In the genomic region with DNA sequence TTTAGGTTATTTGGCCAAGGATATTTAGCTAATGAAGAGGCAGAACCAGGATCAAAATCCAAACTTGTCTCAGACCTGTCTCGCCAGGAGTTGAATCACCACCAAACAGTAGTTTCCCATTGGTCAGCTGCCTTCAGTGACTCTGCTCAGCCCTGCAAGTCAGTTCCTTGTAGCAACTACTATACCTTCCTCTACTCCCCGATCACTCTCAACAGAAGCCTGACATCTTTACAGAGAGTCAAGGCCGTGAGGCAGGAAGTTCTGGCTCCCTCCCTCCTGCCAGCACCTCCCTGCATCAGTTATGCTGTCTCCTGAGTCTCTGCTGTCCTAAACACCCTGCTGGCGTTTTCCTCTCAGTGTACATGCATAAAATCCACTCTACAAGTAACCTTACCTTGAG, we compare ENCODE assay signal across 28 cellular contexts. TPM values are rescaled to one million over a fixed set of nuclear protein-coding genes. Genes with fewer than 3 reads are reported as not detected.
A peak's percentile ranks its signal among the peaks of the same experiment; 100 is the strongest.
DNase-seq lines count a peak whose midpoint lies in the region; ATAC-seq and TF ChIP-seq lines count a peak whose summit lies in the region.
"Had no signal": no experiment of that assay in that cellular context is flagged by ENCODE, and none has a peak within 500 bp of the region (broad histone marks: within the 10 kb centered on the region; RNA-seq: fewer than 3 reads in every experiment).

No MANE protein-coding gene starts in this region.

- peaks cover 35% of the 10 kb centered on the region for H3K36me3 Mint-ChIP-seq in activated naive CD4-positive, alpha-beta T cell treated with anti-CD3 and anti-CD28 coated beads for 36 hours (ENCODE audit: low read depth)
- H3K36me3 Mint-ChIP-seq in natural killer cell: peaks cover 8% of the 10 kb centered on the region

- H2AK5ac ChIP-seq in neuronal stem cell (ENCODE audit: low read depth, low read length): no peak overlapping the region

- H3K9me3 Mint-ChIP-seq in activated naive CD4-positive, alpha-beta T cell treated with anti-CD3 and anti-CD28 coated beads for 36 hours: no peaks in the 10 kb centered on the region
- H3K9me3 Mint-ChIP-seq in natural killer cell: no peaks in the 10 kb centered on the region
- H3K9me3 Mint-ChIP-seq: endodermal cell, T-cell had no signal

- peaks cover 69% of the 10 kb centered on the region for H3K36me3 ChIP-seq in neutrophil
- peaks cover 28 to 72% of the 10 kb centered on the region in 2 donors for H3K36me3 ChIP-seq in neuronal stem cell (replicated peaks in 1 of 2; ENCODE audit: control insufficient read depth in 2 of 2, insufficient read depth in 2 of 2, low read length in 2 of 2)
- H3K36me3 ChIP-seq: uterus had no signal

- H3K27ac ChIP-seq in neutrophil: peak overlapping the region; percentile 35
- no peak overlapping the region for H3K27ac ChIP-seq in neuronal stem cell (replicated peaks; ENCODE audit: low read length)
- H3K27ac ChIP-seq: BLaER1, right atrium auricular region, SJSA1, testis, uterus had no signal

- no CpG with 5 or more reads among the region's 4 CpGs for WGBS in neuronal stem cell (ENCODE audit: extremely low coverage in 2 of 2, insufficient read length in 2 of 2, insufficient replicate concordance in 1 of 2), 2 donors

- no peak for ATAC-seq in natural killer cell

- H3K27me3 Mint-ChIP-seq in activated naive CD4-positive, alpha-beta T cell treated with anti-CD3 and anti-CD28 coated beads for 36 hours (ENCODE audit: low read depth): no peaks in the 10 kb centered on the region
- no peaks in the 10 kb centered on the region for H3K27me3 Mint-ChIP-seq in natural killer cell (ENCODE audit: low read depth in 2 of 2)
- H3K27me3 Mint-ChIP-seq: T-cell had no signal

- TF ChIP-seq CTCF in epithelial cell of esophagus (IDR thresholded peaks at IDR 0.05; ENCODE audit: insufficient read depth, low read depth, low read length, missing control alignments) (no peak), neutrophil (IDR thresholded peaks at IDR 0.05) (no peak), natural killer cell (IDR thresholded peaks at IDR 0.05) (no peak)

- H3K4me3 ChIP-seq in epithelial cell of esophagus (ENCODE audit: low read length): no peak overlapping the region
- no peak overlapping the region for H3K4me3 ChIP-seq in neutrophil (ENCODE audit: low read depth in 1 of 2, low read length in 1 of 2)
- H3K4me3 ChIP-seq in neuronal stem cell (ENCODE audit: low read length in 2 of 2): peak overlapping the region in 1 of 2 donors; percentile 30
- H3K4me3 ChIP-seq: BLaER1, right atrium auricular region, SJSA1, spleen, testis, uterus had no signal

- H3K4me1 Mint-ChIP-seq in activated naive CD4-positive, alpha-beta T cell treated with anti-CD3 and anti-CD28 coated beads for 36 hours (ENCODE audit: low read depth): no peaks in the 10 kb centered on the region
- H3K4me1 Mint-ChIP-seq in natural killer cell: peaks cover 3 to 4% of the 10 kb centered on the region in 2 donors
- H3K4me1 Mint-ChIP-seq: endodermal cell had no signal

- H3K27me3 ChIP-seq in neutrophil (no peaks in the 10 kb centered on the region), neuronal stem cell (ENCODE audit: control insufficient read depth in 3 of 3, insufficient read depth in 3 of 3, low read depth in 1 of 3, low read length in 3 of 3) (no peaks in the 10 kb centered on the region)
- H3K27me3 ChIP-seq: BLaER1, right atrium auricular region, SJSA1, spleen, testis, uterus had no signal

- no peak overlapping the region for H2BK120ac ChIP-seq in neuronal stem cell (ENCODE audit: low read depth, low read length)

- H2AFZ ChIP-seq in neuronal stem cell (ENCODE audit: low read length): no peak overlapping the region

- intact Hi-C loops in activated naive CD4-positive, alpha-beta T cell treated with anti-CD3 and anti-CD28 coated beads for 36 hours (cut with micrococcal nuclease): no loop called here
- intact Hi-C loops in natural killer cell (cut with micrococcal nuclease): no loop called here

- no peak overlapping the region for H4K91ac ChIP-seq in neuronal stem cell (ENCODE audit: low read depth, low read length, poor library complexity)

- no peak overlapping the region for H3K9ac ChIP-seq in neuronal stem cell (ENCODE audit: low read depth, low read length, poor library complexity)
- H3K9ac ChIP-seq: BLaER1 had no signal

- H3K4me1 ChIP-seq in neutrophil (ENCODE audit: control insufficient read depth in 1 of 2, insufficient read depth in 1 of 2, low read depth in 1 of 2, low read length in 1 of 2): peaks cover 12 to 14% of the 10 kb centered on the region in 2 experiments
- H3K4me1 ChIP-seq in neuronal stem cell (ENCODE audit: control insufficient read depth in 2 of 2, insufficient read depth in 1 of 2, low read depth in 1 of 2, low read length in 2 of 2): no peaks in the 10 kb centered on the region
- H3K4me1 ChIP-seq: BLaER1, SJSA1, uterus had no signal

- no peak overlapping the region for H2BK5ac ChIP-seq in neuronal stem cell (ENCODE audit: low read length)

- H3K27ac Mint-ChIP-seq in activated naive CD4-positive, alpha-beta T cell treated with anti-CD3 and anti-CD28 coated beads for 36 hours: peak overlapping the region; percentile 46
- no peak overlapping the region for H3K27ac Mint-ChIP-seq in natural killer cell
- H3K27ac Mint-ChIP-seq: endodermal cell had no signal

- no peak overlapping the region for H3K23ac ChIP-seq in neuronal stem cell (ENCODE audit: low read depth, low read length, poor library complexity)

- no peaks in the 10 kb centered on the region for H3K79me1 ChIP-seq in neuronal stem cell (ENCODE audit: low read depth, low read length)

- H3K14ac ChIP-seq in neuronal stem cell (ENCODE audit: low read length): no peak overlapping the region

- H3K18ac ChIP-seq in neuronal stem cell (ENCODE audit: low read length): no peak overlapping the region

- no peak overlapping the region for H4K8ac ChIP-seq in neuronal stem cell (ENCODE audit: low read depth, low read length)

- CTCF ChIA-PET in activated naive CD4-positive, alpha-beta T cell treated with anti-CD3 and anti-CD28 coated beads for 36 hours (lab: Charles Lee): interaction anchor here (1.2 kb wide), 1 partner anchor 73 kb away, joined by 3 read pairs; no protein-coding TSS in a partner anchor

- H2BK12ac ChIP-seq in neuronal stem cell (ENCODE audit: low read length): no peak overlapping the region

- no peak overlapping the region for H3K4ac ChIP-seq in neuronal stem cell (ENCODE audit: low read length)

- no peak for DNase-seq in activated naive CD4-positive, alpha-beta T cell treated with anti-CD3 and anti-CD28 coated beads for 36 hours
- no peak for DNase-seq in activated naive CD4-positive, alpha-beta T cell treated with anti-CD3 and anti-CD28 coated beads, Interleukin-2, amount 50 U/mL, for 16 hours
- peak; percentile 33 for DNase-seq in NCI-H226
- DNase-seq in epithelial cell of esophagus (ENCODE audit: low read depth): peak; percentile 88
- no peak for DNase-seq in natural killer cell
- no peak for DNase-seq in GDM1 (lab: John Stamatoyannopoulos, UW)
- no peak for DNase-seq in neuronal stem cell (ENCODE audit: low spot score)
- DNase-seq: activated CD4-positive, alpha-beta T cell treated with anti-CD3 and anti-CD28 coated beads, Interleukin-2, amount 50 U/mL, for 1 hour; activated effector memory CD4-positive, alpha-beta T cell treated with Interleukin-2 at 50 U/mL for 16 hours; Calu3; caudate nucleus; DND-41; endodermal cell; GOT3; mesendoderm; NCI-H1694; NCI-H2171; NCI-H526; spleen; stimulated activated CD4-positive, alpha-beta T cell treated with anti-CD3 and anti-CD28 coated beads, Interleukin-4, amount 100 ng/mL, for 24 hours; stimulated activated naive CD4-positive, alpha-beta T cell; T-cell; testis; uterus had no signal

- H3K9me3 ChIP-seq in neutrophil (no peaks in the 10 kb centered on the region), neuronal stem cell (replicated peaks in 1 of 2; ENCODE audit: control insufficient read depth in 2 of 2, insufficient read depth in 1 of 2, low read depth in 1 of 2, low read length in 2 of 2) (no peaks in the 10 kb centered on the region)
- H3K9me3 ChIP-seq: BLaER1, right atrium auricular region, SJSA1, spleen, testis, uterus had no signal

- no peak overlapping the region for H3K4me2 ChIP-seq in neuronal stem cell (ENCODE audit: insufficient read depth, low read length, poor library complexity, severe bottlenecking)
- H3K4me2 ChIP-seq: BLaER1 had no signal

- H2BK15ac ChIP-seq in neuronal stem cell (ENCODE audit: low read length): no peak overlapping the region

- no peak overlapping the region for H3K4me3 Mint-ChIP-seq in activated naive CD4-positive, alpha-beta T cell treated with anti-CD3 and anti-CD28 coated beads for 36 hours
- H3K4me3 Mint-ChIP-seq in natural killer cell: no peak overlapping the region
- H3K4me3 Mint-ChIP-seq: endodermal cell, T-cell had no signal

RNA-seq across cellular contexts. Expression of a gene that starts 13.2 kb away (rescaled TPM):
- 100 to 1,000 TPM; 167 to 192 TPM for total RNA-seq in activated naive CD4-positive, alpha-beta T cell treated with anti-CD3 and anti-CD28 coated beads for 36 hours
- total RNA-seq in natural killer cell: 100 to 1,000 TPM in 1 of 3 donors, 10 to 100 TPM in 2; 94.2 to 101 (median 99.3) TPM
- 137 TPM for polyA plus RNA-seq in neuronal stem cell (2013, experiment 1 of 2)
- 140 TPM for polyA plus RNA-seq in neuronal stem cell (2013, experiment 2 of 2)

RNA-seq across cellular contexts. Expression of a gene that starts 14.3 kb away (rescaled TPM):
- 10 to 100 TPM; 20.9 to 22.0 TPM for total RNA-seq in activated naive CD4-positive, alpha-beta T cell treated with anti-CD3 and anti-CD28 coated beads for 36 hours
- total RNA-seq in natural killer cell: 10 to 100 TPM; 48.1 to 52.2 (median 48.6) TPM
- 20.9 TPM for polyA plus RNA-seq in neuronal stem cell (2013, experiment 1 of 2)
- 21.3 TPM for polyA plus RNA-seq in neuronal stem cell (2013, experiment 2 of 2)

RNA-seq across cellular contexts. Expression of a gene that starts 59.5 kb away (rescaled TPM):
- total RNA-seq in activated naive CD4-positive, alpha-beta T cell treated with anti-CD3 and anti-CD28 coated beads for 36 hours: 10 to 100 TPM; 64.1 to 69.2 TPM
- 10 to 100 TPM; 68.2 to 99.3 (median 95.0) TPM for total RNA-seq in natural killer cell
- polyA plus RNA-seq in neuronal stem cell (2013, experiment 1 of 2): 22.4 TPM
- 20.7 TPM for polyA plus RNA-seq in neuronal stem cell (2013, experiment 2 of 2)

Comparison
In these comparisons a context has a peak if more than half of its experiments do, and no peak if none do; other contexts are left out.
1. DNase-seq: peak in NCI-H226 (single experiment) and epithelial cell of esophagus (single experiment); none in activated naive CD4-positive, alpha-beta T cell treated with anti-CD3 and anti-CD28 coated beads for 36 hours (single experiment), activated naive CD4-positive, alpha-beta T cell treated with anti-CD3 and anti-CD28 coated beads, Interleukin-2, amount 50 U/mL, for 16 hours (single experiment), natural killer cell (single experiment), GDM1 (single experiment) and neuronal stem cell (single experiment).